Comparison of ENCODE assay signal across 21 cellular contexts in the genomic region with DNA sequence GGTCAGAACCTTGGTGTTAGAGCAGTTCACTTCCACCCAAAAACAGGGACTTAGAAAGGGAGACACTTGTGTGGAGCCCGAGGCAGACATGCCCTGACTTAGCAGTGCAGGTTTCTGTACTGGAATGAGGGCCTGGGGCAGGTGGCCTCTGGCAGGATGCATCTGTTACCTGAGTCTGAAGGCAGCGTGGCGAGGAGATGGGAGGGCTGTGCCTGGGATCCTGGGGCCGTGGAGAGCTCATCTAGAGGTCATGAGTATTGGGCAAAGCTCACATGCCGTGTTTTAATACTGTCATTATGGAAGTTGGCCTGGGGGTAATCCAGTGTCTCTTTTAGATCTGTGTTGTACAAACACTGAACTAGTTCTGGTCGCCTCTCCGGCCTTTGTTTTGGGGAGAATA. TPM values are rescaled to one million over a fixed set of nuclear protein-coding genes. Genes with fewer than 3 reads are reported as not detected.
DNase-seq lines count a peak whose midpoint lies in the region; FAIRE-seq and TF ChIP-seq lines count a peak whose summit lies in the region.
"Had no signal": no experiment of that assay in that cellular context is flagged by ENCODE, and none has a peak within 500 bp of the region (broad histone marks: within the 10 kb centered on the region; RNA-seq: fewer than 3 reads in every experiment).

No MANE protein-coding gene starts in this region.

- no peaks in the 10 kb centered on the region for H3K27me3 Mint-ChIP-seq in endodermal cell (ENCODE audit: insufficient read depth)

- H3K36me3 ChIP-seq in endodermal cell (ENCODE audit: control insufficient read depth, insufficient read depth, low read length) (no peaks in the 10 kb centered on the region), parathyroid adenoma (ENCODE audit: control insufficient read depth, insufficient read depth, low read length) (no peaks in the 10 kb centered on the region)
- H3K36me3 ChIP-seq: BE2C, HAP-1, MG63 had no signal

- TF ChIP-seq CTCF in C4-2B (conservative IDR thresholded peaks at IDR 0.05), result no peak
- no peak for TF ChIP-seq CTCF in endodermal cell (conservative IDR thresholded peaks at IDR 0.05)
- TF ChIP-seq CTCF in parathyroid adenoma (IDR thresholded peaks at IDR 0.05), result no peak

- no peaks in the 10 kb centered on the region for H3K27me3 ChIP-seq in endodermal cell (ENCODE audit: control insufficient read depth, insufficient read depth, low read length, poor library complexity, severe bottlenecking)
- no peaks in the 10 kb centered on the region for H3K27me3 ChIP-seq in parathyroid adenoma (ENCODE audit: control insufficient read depth, insufficient read depth, low read length)
- H3K27me3 ChIP-seq: BE2C, MG63 had no signal

- peak overlapping the region; percentile 94 for H3K27ac ChIP-seq in C4-2B
- no peak overlapping the region for H3K27ac ChIP-seq in endodermal cell (ENCODE audit: low read depth, low read length)
- H3K27ac ChIP-seq in parathyroid adenoma, result peak overlapping the region; percentile 80

- peaks cover 5% of the 10 kb centered on the region for H3K36me3 Mint-ChIP-seq in endodermal cell (ENCODE audit: low read depth)

- WGBS in endodermal cell (ENCODE audit: insufficient coverage in 1 of 2, insufficient read length in 1 of 2), 2 experiments, result 94 to 97% methylated on average over 6 to 7 of the region's 7 CpGs

- DNase-seq in ELF-1 (ENCODE audit: low read depth, low spot score), result peak; percentile 69
- DNase-seq in endodermal cell, result no peak
- DNase-seq in frontal cortex (ENCODE audit: low spot score in 2 of 2), result no peak
- DNase-seq in stimulated activated CD4-positive, alpha-beta T cell treated with anti-CD3 and anti-CD28 coated beads, Interleukin-1b, Interleukin-23, amount 100 ng/mL, for 48 hours, result no peak
- no peak for DNase-seq in activated CD4-positive, CD25-positive, alpha-beta regulatory T cell (lab: John Stamatoyannopoulos, UW)
- DNase-seq: BE2C; DND-41; GDM1; Karpas-422; MG63; NCI-H1092 treated with DMSO at 0.1 percent for 48 hours; NCI-H1694; NCI-H2107; NCI-H345; NCI-H69; NK-92 treated with Interleukin-12 subunit alpha and Interleukin-12 subunit beta, amount 100 ng/mL, for 24 hours; SIG-M5 had no signal

- no peak overlapping the region for H3K4me3 Mint-ChIP-seq in endodermal cell

- H3K4me3 ChIP-seq in endodermal cell (ENCODE audit: low read length) (no peak overlapping the region), parathyroid adenoma (ENCODE audit: low read depth, low read length) (no peak overlapping the region)
- H3K4me3 ChIP-seq: HAP-1, MG63 had no signal

- peaks cover 45% of the 10 kb centered on the region for H3K79me2 ChIP-seq in parathyroid adenoma

- H3K27ac Mint-ChIP-seq in endodermal cell, result peak overlapping the region; percentile 42

- H3K4me1 Mint-ChIP-seq in endodermal cell, result peaks cover 25% of the 10 kb centered on the region

- H3K9me3 ChIP-seq in endodermal cell (ENCODE audit: control insufficient read depth, low read length) (no peaks in the 10 kb centered on the region), parathyroid adenoma (ENCODE audit: control insufficient read depth, low read length) (no peaks in the 10 kb centered on the region)
- H3K9me3 ChIP-seq: BE2C, HAP-1, MG63 had no signal

- H3K9me3 Mint-ChIP-seq in endodermal cell, result no peaks in the 10 kb centered on the region

- H3K4me2 ChIP-seq in parathyroid adenoma (ENCODE audit: low read length), result no peak overlapping the region

- H3K9ac ChIP-seq in endodermal cell (ENCODE audit: extremely low read depth, low read length, poor library complexity, severe bottlenecking) (no peak overlapping the region), parathyroid adenoma (no peak overlapping the region)

- no peak for FAIRE-seq in frontal cortex (lab: Jason Lieb, UNC)
- FAIRE-seq: GM12891 had no signal

- H3K4me1 ChIP-seq in endodermal cell (ENCODE audit: control insufficient read depth, insufficient read depth, low read length), result peaks cover 10% of the 10 kb centered on the region
- H3K4me1 ChIP-seq in parathyroid adenoma, result peaks cover 19% of the 10 kb centered on the region
- H3K4me1 ChIP-seq: HAP-1 had no signal

- no peak overlapping the region for H2AFZ ChIP-seq in parathyroid adenoma

RNA-seq across cellular contexts. Expression of a gene that starts 21.4 kb away (rescaled TPM):
- total RNA-seq in endodermal cell, result 10 to 100 TPM; 27.8 to 38.5 TPM
- polyA plus RNA-seq in endodermal cell (2013, experiment 1 of 2), result 38.5 TPM
- polyA plus RNA-seq in endodermal cell (2013, experiment 2 of 2), result 33.4 TPM
- 24.5 TPM for total RNA-seq in frontal cortex
